In genomic region chr19:39540333-39540673, GRCh38 we compare ENCODE assay signal across 8 cellular contexts. TPM values are rescaled to one million over a fixed set of nuclear protein-coding genes. Genes with fewer than 3 reads are reported as not detected.
A peak's percentile ranks its signal among the peaks of the same experiment; 100 is the strongest.
DNase-seq lines count a peak whose midpoint lies in the region; ATAC-seq and TF ChIP-seq lines count a peak whose summit lies in the region.

No MANE protein-coding gene starts in this region.

- no peaks in the 10 kb centered on the region for H4K20me1 ChIP-seq in PC-3 (ENCODE audit: low read length)

- BruUV-seq in Calu3 (replicated peaks; lab: Mats Ljungman, UMichigan) (no TSS peak), PC-3 (replicated peaks; lab: Mats Ljungman, UMichigan) (no TSS peak)

- peak overlapping the region; percentile 84 for H3K4me3 Mint-ChIP-seq in Calu3 (ENCODE audit: low read depth, unreplicated experiment)

- H3K79me2 ChIP-seq in PC-3 (ENCODE audit: low read length) (peaks cover 17% of the 10 kb centered on the region), parathyroid adenoma (peaks cover 5% of the 10 kb centered on the region)

- H2AFZ ChIP-seq in PC-3 (ENCODE audit: low read length) (peak overlapping the region; percentile 73), parathyroid adenoma (peak overlapping the region; percentile 78)

- ATAC-seq in PC-3, result no peak; the same call in 1 of the 2 replicates
- ATAC-seq in GM18517 (IDR thresholded peaks at IDR 0.05; ENCODE audit: unreplicated experiment), result no peak

- peak overlapping the region; percentile 84 for H3K27ac Mint-ChIP-seq in Calu3 (ENCODE audit: unreplicated experiment)

- intact Hi-C loops in Calu3 (cut with micrococcal nuclease; ENCODE audit: unreplicated experiment), result no loop called here
- intact Hi-C loops in PC-3 (cut with micrococcal nuclease), result no loop called here

- H3F3A ChIP-seq in PC-3 (ENCODE audit: low read length, unreplicated experiment), result no peaks in the 10 kb centered on the region

- DNase-seq in Calu3 (no peak), PC-3 (peak; percentile 5), NCI-H187 treated with DMSO at 0.1 percent for 48 hours (lab: John Stamatoyannopoulos, UW) (no peak), kidney tubule cell (ENCODE audit: low spot score) (no peak), KG1 (lab: John Stamatoyannopoulos, UW) (no peak)

- H3K4me1 Mint-ChIP-seq in Calu3 (ENCODE audit: low read depth, unreplicated experiment), result peaks cover 28% of the 10 kb centered on the region

- peaks cover 49% of the 10 kb centered on the region for H3K27me3 Mint-ChIP-seq in Calu3 (ENCODE audit: unreplicated experiment)

- H3K27me3 ChIP-seq in PC-3 (ENCODE audit: low read length) (no peaks in the 10 kb centered on the region), endocrine pancreas (ENCODE audit: control insufficient read depth, insufficient read depth, low read length) (no peaks in the 10 kb centered on the region), parathyroid adenoma (ENCODE audit: control insufficient read depth, insufficient read depth, low read length) (no peaks in the 10 kb centered on the region)

- H3K36me3 Mint-ChIP-seq in Calu3 (ENCODE audit: insufficient read depth, unreplicated experiment), result peaks cover 28% of the 10 kb centered on the region

- no peaks in the 10 kb centered on the region for H3K9me3 Mint-ChIP-seq in Calu3 (ENCODE audit: low read depth, unreplicated experiment)

- H3K4me3 ChIP-seq in PC-3 (ENCODE audit: low read length) (peak overlapping the region; percentile 87), endocrine pancreas (ENCODE audit: control insufficient read depth, insufficient read depth, low read length) (peak overlapping the region; percentile 76), parathyroid adenoma (ENCODE audit: low read depth, low read length) (no peak overlapping the region)

- H3K4me1 ChIP-seq in PC-3 (ENCODE audit: insufficient read depth, low read length) (peaks cover 15% of the 10 kb centered on the region), endocrine pancreas (ENCODE audit: control insufficient read depth, insufficient read depth, low read length) (peaks cover 9% of the 10 kb centered on the region), parathyroid adenoma (peaks cover 6% of the 10 kb centered on the region)

- H3K36me3 ChIP-seq in PC-3 (ENCODE audit: low read depth, low read length), result no peaks in the 10 kb centered on the region
- no peaks in the 10 kb centered on the region for H3K36me3 ChIP-seq in endocrine pancreas (ENCODE audit: control insufficient read depth, insufficient read depth, low read length)
- H3K36me3 ChIP-seq in parathyroid adenoma (ENCODE audit: control insufficient read depth, insufficient read depth, low read length), result no peaks in the 10 kb centered on the region

- TF ChIP-seq CTCF in Calu3 (IDR thresholded peaks at IDR 0.05; ENCODE audit: unreplicated experiment) (no peak), PC-3 (conservative IDR thresholded peaks at IDR 0.05; ENCODE audit: low read depth, low read length) (peak; percentile 65; the same call in 1 of the 2 replicates), parathyroid adenoma (IDR thresholded peaks at IDR 0.05) (no peak)

- no peaks in the 10 kb centered on the region for H3K9me3 ChIP-seq in PC-3 (ENCODE audit: low read length)
- no peaks in the 10 kb centered on the region for H3K9me3 ChIP-seq in endocrine pancreas (ENCODE audit: control insufficient read depth, low read length)
- H3K9me3 ChIP-seq in parathyroid adenoma (ENCODE audit: control insufficient read depth, low read length), result no peaks in the 10 kb centered on the region

- peak overlapping the region; percentile 94 for H3K4me2 ChIP-seq in PC-3 (ENCODE audit: low read length)
- H3K4me2 ChIP-seq in parathyroid adenoma (ENCODE audit: low read length), result no peak overlapping the region

- CTCF ChIA-PET in Calu3 (lab: Charles Lee) (interaction anchor here (0.6 to 1.8 kb wide), 2 partner anchors 42 to 102 kb away, joined by 3 to 4 read pairs; no protein-coding TSS in a partner anchor), PC-3 (lab: Charles Lee) (interaction anchor here (0.5 kb wide), 1 partner anchor 41 kb away, joined by 4 read pairs; the partner anchor contains the start of gene DLL3)

- POLR2A ChIA-PET in PC-3 (lab: Charles Lee; ENCODE audit: unreplicated experiment), result no interaction called here

- no peak overlapping the region for H3K27ac ChIP-seq in PC-3 (ENCODE audit: low read length)
- H3K27ac ChIP-seq in parathyroid adenoma, result no peak overlapping the region

- no peak overlapping the region for H3K9ac ChIP-seq in PC-3 (ENCODE audit: low read length)
- H3K9ac ChIP-seq in endocrine pancreas (ENCODE audit: control insufficient read depth, insufficient read depth, low read length), result no peak overlapping the region
- H3K9ac ChIP-seq in parathyroid adenoma, result no peak overlapping the region

- no peaks in the 10 kb centered on the region for H3K9me2 ChIP-seq in PC-3 (replicated peaks; ENCODE audit: low read length)

RNA-seq across cellular contexts. Expression of gene EID2, which starts 0.3 kb away (rescaled TPM):
- total RNA-seq in Calu3 (2022) (14.6 and 17.5 TPM in 2 replicates), PC-3 (2014; rRNA removed) (11.3 and 22.9 TPM in 2 replicates)

RNA-seq across cellular contexts. Expression of gene EID2B, which starts 7.7 kb away (rescaled TPM):
- total RNA-seq in Calu3 (2022), result 2.4 and 3.3 TPM in 2 replicates
- 2.1 and 3.5 TPM in 2 replicates for total RNA-seq in PC-3 (2014; rRNA removed)

RNA-seq across cellular contexts. Expression of gene SELENOV, which starts 25.4 kb away (rescaled TPM):
- total RNA-seq in Calu3 (2022), result not detected in 2 replicates
- not detected in 2 replicates for total RNA-seq in PC-3 (2014; rRNA removed)

RNA-seq across cellular contexts. Expression of gene DLL3, which starts 41.6 kb away (rescaled TPM):
- total RNA-seq in Calu3 (2022) (0.19 and 0.42 TPM in 2 replicates), PC-3 (2014; rRNA removed) (7.2 and 8.7 TPM in 2 replicates)

RNA-seq across cellular contexts. Expression of gene TIMM50, which starts 59.7 kb away (rescaled TPM):
- total RNA-seq in Calu3 (2022) (110 and 116 TPM in 2 replicates), PC-3 (2014; rRNA removed) (97.2 and 123 TPM in 2 replicates)
